ENCODE assay signal across 2 cellular contexts in the genomic region with DNA sequence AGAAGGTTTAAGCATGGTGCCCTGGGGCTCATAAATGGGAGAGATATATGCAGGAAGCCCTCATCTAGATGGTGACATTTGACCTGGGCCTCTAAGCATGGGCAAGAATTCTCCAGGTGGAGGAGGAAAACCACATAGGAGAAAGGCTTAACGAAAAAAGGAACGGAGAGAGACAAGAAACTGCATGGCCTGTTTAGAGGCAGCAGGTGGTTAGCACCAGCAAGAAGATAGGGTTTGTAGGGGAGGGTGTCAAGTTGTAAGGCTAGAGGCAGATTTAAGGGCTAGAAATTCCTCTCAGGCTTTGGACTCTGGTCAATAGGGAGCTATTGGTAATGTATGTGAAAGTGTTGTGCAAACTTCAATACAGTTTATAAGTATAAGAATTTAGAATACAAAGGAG.
TF ChIP-seq lines count a peak whose summit lies in the region.

No MANE protein-coding gene starts in this region.

TF ChIP-seq in K562, 482 proteins besides CTCF, POLR2A, EP300 and RAD21 (continues in another document):
- TF ChIP-seq HOXB6 (CRISPR knock-in tag; IDR thresholded peaks at IDR 0.05; ENCODE audit: borderline replicate concordance): no peak
- no peak for TF ChIP-seq ZBTB7A (IDR thresholded peaks at IDR 0.05; ENCODE audit: borderline replicate concordance, control insufficient read depth, low read depth, low read length)
- TF ChIP-seq, protein P1, sequence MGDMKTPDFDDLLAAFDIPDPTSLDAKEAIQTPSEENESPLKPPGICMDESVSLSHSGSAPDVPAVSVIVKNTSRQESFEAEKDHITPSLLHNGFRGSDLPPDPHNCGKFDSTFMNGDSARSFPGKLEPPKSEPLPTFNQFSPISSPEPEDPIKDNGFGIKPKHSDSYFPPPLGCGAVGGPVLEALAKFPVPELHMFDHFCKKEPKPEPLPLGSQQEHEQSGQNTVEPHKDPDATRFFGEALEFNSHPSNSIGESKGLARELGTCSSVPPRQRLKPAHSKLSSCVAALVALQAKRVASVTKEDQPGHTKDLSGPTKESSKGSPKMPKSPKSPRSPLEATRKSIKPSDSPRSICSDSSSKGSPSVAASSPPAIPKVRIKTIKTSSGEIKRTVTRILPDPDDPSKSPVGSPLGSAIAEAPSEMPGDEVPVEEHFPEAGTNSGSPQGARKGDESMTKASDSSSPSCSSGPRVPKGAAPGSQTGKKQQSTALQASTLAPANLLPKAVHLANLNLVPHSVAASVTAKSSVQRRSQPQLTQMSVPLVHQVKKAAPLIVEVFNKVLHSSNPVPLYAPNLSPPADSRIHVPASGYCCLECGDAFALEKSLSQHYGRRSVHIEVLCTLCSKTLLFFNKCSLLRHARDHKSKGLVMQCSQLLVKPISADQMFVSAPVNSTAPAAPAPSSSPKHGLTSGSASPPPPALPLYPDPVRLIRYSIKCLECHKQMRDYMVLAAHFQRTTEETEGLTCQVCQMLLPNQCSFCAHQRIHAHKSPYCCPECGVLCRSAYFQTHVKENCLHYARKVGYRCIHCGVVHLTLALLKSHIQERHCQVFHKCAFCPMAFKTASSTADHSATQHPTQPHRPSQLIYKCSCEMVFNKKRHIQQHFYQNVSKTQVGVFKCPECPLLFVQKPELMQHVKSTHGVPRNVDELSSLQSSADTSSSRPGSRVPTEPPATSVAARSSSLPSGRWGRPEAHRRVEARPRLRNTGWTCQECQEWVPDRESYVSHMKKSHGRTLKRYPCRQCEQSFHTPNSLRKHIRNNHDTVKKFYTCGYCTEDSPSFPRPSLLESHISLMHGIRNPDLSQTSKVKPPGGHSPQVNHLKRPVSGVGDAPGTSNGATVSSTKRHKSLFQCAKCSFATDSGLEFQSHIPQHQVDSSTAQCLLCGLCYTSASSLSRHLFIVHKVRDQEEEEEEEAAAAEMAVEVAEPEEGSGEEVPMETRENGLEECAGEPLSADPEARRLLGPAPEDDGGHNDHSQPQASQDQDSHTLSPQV (IDR thresholded peaks at IDR 0.05): peak; percentile 56
- TF ChIP-seq SREBF1 (IDR thresholded peaks at IDR 0.05; ENCODE audit: borderline replicate concordance, low read depth, low read length): no peak
- TF ChIP-seq ETV6 (IDR thresholded peaks at IDR 0.05; ENCODE audit: borderline replicate concordance in 1 of 2, low read depth in 2 of 2, low read length in 1 of 2): peak in 1 of 2 experiments; percentile 24; a peak in 2 of 4 replicates
- no peak for TF ChIP-seq ETV6 (CRISPR knock-in tag; IDR thresholded peaks at IDR 0.05; ENCODE audit: borderline replicate concordance)
- no peak for TF ChIP-seq ZNF23 (CRISPR knock-in tag; IDR thresholded peaks at IDR 0.05)
- TF ChIP-seq ZNF408 (CRISPR knock-in tag; IDR thresholded peaks at IDR 0.05; ENCODE audit: low read depth): no peak
- TF ChIP-seq TCF3 (CRISPR knock-in tag; IDR thresholded peaks at IDR 0.05): peak; percentile 45
- TF ChIP-seq, protein P2, sequence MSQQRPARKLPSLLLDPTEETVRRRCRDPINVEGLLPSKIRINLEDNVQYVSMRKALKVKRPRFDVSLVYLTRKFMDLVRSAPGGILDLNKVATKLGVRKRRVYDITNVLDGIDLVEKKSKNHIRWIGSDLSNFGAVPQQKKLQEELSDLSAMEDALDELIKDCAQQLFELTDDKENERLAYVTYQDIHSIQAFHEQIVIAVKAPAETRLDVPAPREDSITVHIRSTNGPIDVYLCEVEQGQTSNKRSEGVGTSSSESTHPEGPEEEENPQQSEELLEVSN (IDR thresholded peaks at IDR 0.05; ENCODE audit: borderline replicate concordance in 1 of 2, extremely low read depth in 1 of 2, insufficient read depth in 1 of 2, insufficient read length in 1 of 2, low read depth in 1 of 2, low read length in 1 of 2, poor library complexity in 1 of 2, severe bottlenecking in 1 of 2): peak in 1 of 2 experiments; percentile 13
- TF ChIP-seq RBM39 (optimal IDR thresholded peaks at IDR 0.05; ENCODE audit: low read depth, low read length): no peak
- peak; percentile 68 for TF ChIP-seq L3MBTL2 (IDR thresholded peaks at IDR 0.05)
- 0 out of 2 replicates have a peak, but pooled peaks have one; percentile 35 for TF ChIP-seq CBFA2T3 (IDR thresholded peaks at IDR 0.05)

TF ChIP-seq in WTC11, 78 proteins besides CTCF, POLR2A, EP300 and RAD21:
- TF ChIP-seq, protein P3, sequence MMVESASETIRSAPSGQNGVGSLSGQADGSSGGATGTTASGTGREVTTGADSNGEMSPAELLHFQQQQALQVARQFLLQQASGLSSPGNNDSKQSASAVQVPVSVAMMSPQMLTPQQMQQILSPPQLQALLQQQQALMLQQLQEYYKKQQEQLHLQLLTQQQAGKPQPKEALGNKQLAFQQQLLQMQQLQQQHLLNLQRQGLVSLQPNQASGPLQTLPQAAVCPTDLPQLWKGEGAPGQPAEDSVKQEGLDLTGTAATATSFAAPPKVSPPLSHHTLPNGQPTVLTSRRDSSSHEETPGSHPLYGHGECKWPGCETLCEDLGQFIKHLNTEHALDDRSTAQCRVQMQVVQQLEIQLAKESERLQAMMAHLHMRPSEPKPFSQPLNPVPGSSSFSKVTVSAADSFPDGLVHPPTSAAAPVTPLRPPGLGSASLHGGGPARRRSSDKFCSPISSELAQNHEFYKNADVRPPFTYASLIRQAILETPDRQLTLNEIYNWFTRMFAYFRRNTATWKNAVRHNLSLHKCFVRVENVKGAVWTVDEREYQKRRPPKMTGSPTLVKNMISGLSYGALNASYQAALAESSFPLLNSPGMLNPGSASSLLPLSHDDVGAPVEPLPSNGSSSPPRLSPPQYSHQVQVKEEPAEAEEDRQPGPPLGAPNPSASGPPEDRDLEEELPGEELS (CRISPR knock-in tag; IDR thresholded peaks at IDR 0.05): no peak
